ENCODE assay signal across 8 cellular contexts in genomic region chr18:48947583-48947982, GRCh38. TPM values are rescaled to one million over a fixed set of nuclear protein-coding genes. Genes with fewer than 3 reads are reported as not detected.
DNase-seq lines count a peak whose midpoint lies in the region; ATAC-seq, FAIRE-seq and TF ChIP-seq lines count a peak whose summit lies in the region.

No MANE protein-coding gene starts in this region.

- ATAC-seq in GM19328 (IDR thresholded peaks at IDR 0.05; ENCODE audit: unreplicated experiment): no peak

- H3K4me1 ChIP-seq in adipocyte (ENCODE audit: control insufficient read depth, insufficient read depth, low read length) (peaks cover 48% of the 10 kb centered on the region), stomach smooth muscle (ENCODE audit: control insufficient read depth, insufficient read depth, low read length) (peaks cover 61% of the 10 kb centered on the region)

- H3K4me3 Mint-ChIP-seq in activated CD4-positive, alpha-beta T cell treated with anti-CD3 and anti-CD28 coated beads, Interleukin-2, amount 10 ng/mL, durations not matched to agents 7 days and 5 days: peak overlapping the region; percentile 93

- FAIRE-seq in GM12892 (lab: Jason Lieb, UNC): no peak

- POLR2A ChIA-PET in activated CD4-positive, alpha-beta T cell treated with anti-CD3 and anti-CD28 coated beads, Interleukin-2, amount 10 ng/mL, durations not matched to agents 7 days and 5 days (lab: Charles Lee): no interaction called here

- H3K9ac ChIP-seq in adipocyte (ENCODE audit: low read length): peak overlapping the region; percentile 91
- H3K9ac ChIP-seq in stomach smooth muscle (ENCODE audit: low read length in 2 of 2): peak overlapping the region; percentile 69 to 70

- TF ChIP-seq POLR2A in GM12892 (IDR thresholded peaks at IDR 0.05; ENCODE audit: low read depth, low read length): no peak

- H3K27ac Mint-ChIP-seq in activated CD4-positive, alpha-beta T cell treated with anti-CD3 and anti-CD28 coated beads, Interleukin-2, amount 10 ng/mL, durations not matched to agents 7 days and 5 days: peak overlapping the region; percentile 84

- H3K27me3 ChIP-seq in adipocyte (replicated peaks; ENCODE audit: control insufficient read depth, insufficient read depth, low read length) (no peaks in the 10 kb centered on the region), kidney epithelial cell (ENCODE audit: control insufficient read depth, insufficient read depth, low read length) (no peaks in the 10 kb centered on the region), stomach smooth muscle (ENCODE audit: control insufficient read depth in 1 of 2, insufficient read depth in 2 of 2, low read length in 2 of 2) (no peaks in the 10 kb centered on the region)

- no peaks in the 10 kb centered on the region for H3K9me3 Mint-ChIP-seq in activated CD4-positive, alpha-beta T cell treated with anti-CD3 and anti-CD28 coated beads, Interleukin-2, amount 10 ng/mL, durations not matched to agents 7 days and 5 days

- CTCF ChIA-PET in activated CD4-positive, alpha-beta T cell treated with anti-CD3 and anti-CD28 coated beads, Interleukin-2, amount 10 ng/mL, durations not matched to agents 7 days and 5 days (lab: Charles Lee): interaction anchor here (0.7 to 1.6 kb wide), 5 partner anchors 8 to 79 kb away, joined by 3 to 7 read pairs (median 5); no protein-coding TSS in a partner anchor

- no peaks in the 10 kb centered on the region for H3K9me3 ChIP-seq in adipocyte (ENCODE audit: control insufficient read depth, low read length)
- H3K9me3 ChIP-seq in stomach smooth muscle (ENCODE audit: control insufficient read depth in 2 of 2, low read length in 2 of 2): no peaks in the 10 kb centered on the region

- TF ChIP-seq CTCF in kidney epithelial cell (IDR thresholded peaks at IDR 0.05; ENCODE audit: insufficient read depth, low read length, poor library complexity, severe bottlenecking): no peak

- peak overlapping the region; percentile 91 for H3K4me3 ChIP-seq in adipocyte (ENCODE audit: low read length)
- H3K4me3 ChIP-seq in kidney epithelial cell (ENCODE audit: low read depth, low read length): peak overlapping the region; percentile 91
- H3K4me3 ChIP-seq in stomach smooth muscle (ENCODE audit: low read length in 2 of 2): peak overlapping the region; percentile 84 to 91

- peak overlapping the region; percentile 64 for H3K27ac ChIP-seq in stomach smooth muscle (ENCODE audit: low read length)

- peaks cover 17% of the 10 kb centered on the region for H3K36me3 ChIP-seq in adipocyte (ENCODE audit: control insufficient read depth, insufficient read depth, low read length, severe bottlenecking)
- H3K36me3 ChIP-seq in kidney epithelial cell (ENCODE audit: control insufficient read depth, insufficient read depth, low read length): peaks cover 3% of the 10 kb centered on the region
- H3K36me3 ChIP-seq in stomach smooth muscle (ENCODE audit: control insufficient read depth in 2 of 2, insufficient read depth in 2 of 2, low read length in 2 of 2): peaks cover under 1 to 2% of the 10 kb centered on the region in 2 donors

- H3K36me3 Mint-ChIP-seq in activated CD4-positive, alpha-beta T cell treated with anti-CD3 and anti-CD28 coated beads, Interleukin-2, amount 10 ng/mL, durations not matched to agents 7 days and 5 days (ENCODE audit: low read depth): peaks cover 71% of the 10 kb centered on the region

- peaks cover 62% of the 10 kb centered on the region for H3K4me1 Mint-ChIP-seq in activated CD4-positive, alpha-beta T cell treated with anti-CD3 and anti-CD28 coated beads, Interleukin-2, amount 10 ng/mL, durations not matched to agents 7 days and 5 days

- H3K27me3 Mint-ChIP-seq in activated CD4-positive, alpha-beta T cell treated with anti-CD3 and anti-CD28 coated beads, Interleukin-2, amount 10 ng/mL, durations not matched to agents 7 days and 5 days: no peaks in the 10 kb centered on the region

- no peak for DNase-seq in activated CD4-positive, alpha-beta T cell treated with anti-CD3 and anti-CD28 coated beads, Interleukin-2, amount 10 ng/mL, durations not matched to agents 7 days and 5 days
- no peak for DNase-seq in activated CD4-positive, alpha-beta T cell treated with anti-CD3 and anti-CD28 coated beads, Interleukin-2, amount 50 U/mL, for 48 hours
- peak; percentile 60 for DNase-seq in adipocyte (ENCODE audit: low read depth)
- no peak for DNase-seq in kidney epithelial cell (ENCODE audit: low read depth)
- no peak for DNase-seq in GM12892 (ENCODE audit: insufficient read length)
- DNase-seq in NCI-H1417 treated with DMSO at 0.1 percent for 48 hours (lab: John Stamatoyannopoulos, UW): no peak

RNA-seq across cellular contexts. Expression of gene SMAD7, which starts 3.2 kb away (rescaled TPM):
- total RNA-seq in activated CD4-positive, alpha-beta T cell treated with anti-CD3 and anti-CD28 coated beads, Interleukin-2, amount 10 ng/mL, durations not matched to agents 7 days and 5 days: 10 to 100 TPM; 19.5 to 21.7 TPM
- 54.3 and 68.1 TPM in 2 replicates for total RNA-seq in kidney epithelial cell
- polyA plus RNA-seq in GM12892 (2012; ENCODE audit: missing spikeins): 13.8 TPM
